In the genomic region with DNA sequence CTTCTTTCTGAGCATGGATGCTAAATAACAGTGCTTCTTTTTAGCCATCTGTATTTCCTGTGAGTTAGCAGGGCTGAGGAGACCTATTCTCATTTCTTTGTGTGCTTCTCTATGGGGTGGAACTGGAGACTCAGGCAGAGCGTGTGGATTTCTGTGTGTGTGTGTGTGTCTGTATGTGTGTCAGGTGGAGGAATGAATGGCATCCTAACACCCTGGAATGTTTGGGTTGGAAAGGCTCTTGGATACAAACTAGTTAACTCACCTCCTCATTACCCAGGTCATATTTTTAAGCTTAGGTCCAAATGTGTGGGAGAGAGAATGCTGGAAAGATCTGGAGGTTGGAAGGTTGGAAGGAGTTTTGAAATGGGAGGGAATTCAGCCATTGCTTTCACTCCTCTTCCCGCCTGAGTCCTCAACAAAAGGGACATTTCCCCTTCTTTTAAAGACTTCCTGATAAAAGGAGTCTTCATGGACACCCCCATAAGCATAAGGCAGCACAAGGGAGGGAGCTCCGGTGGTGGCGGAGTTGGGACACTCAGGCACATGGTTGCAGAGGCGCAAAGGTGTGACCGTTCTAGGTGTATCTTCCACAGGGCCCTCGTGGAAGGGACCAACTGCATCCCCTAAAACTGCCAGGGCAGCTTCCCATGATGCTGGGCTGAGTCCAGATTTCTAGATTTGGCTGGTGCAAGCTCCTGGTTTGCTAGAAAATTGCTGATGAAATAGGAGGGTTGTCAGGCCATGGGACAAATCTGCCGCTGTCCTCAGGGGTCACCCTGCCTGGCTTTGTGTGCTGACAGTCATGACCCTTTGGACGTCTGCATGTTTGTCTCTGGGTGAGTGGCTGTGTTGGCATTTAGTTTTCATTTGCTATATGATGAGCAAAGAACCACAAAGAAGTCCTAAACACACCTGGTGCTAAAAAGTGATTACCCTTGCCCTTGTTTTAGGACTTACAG, we compare ENCODE assay signal across 2 cellular contexts.
TF ChIP-seq lines count a peak whose summit lies in the region.

No MANE protein-coding gene starts in this region.

TF ChIP-seq in SK-N-SH treated with all-trans-retinoic acid at 6 μM for 48 hours, 23 proteins besides CTCF, POLR2A, EP300 and RAD21:
- TF ChIP-seq PPARA (CRISPR knock-in tag; IDR thresholded peaks at IDR 0.05; ENCODE audit: borderline replicate concordance) (no peak), OSR1 (CRISPR knock-in tag; IDR thresholded peaks at IDR 0.05) (no peak), ARNTL (CRISPR knock-in tag; IDR thresholded peaks at IDR 0.05; ENCODE audit: borderline replicate concordance, low read depth) (no peak), TOX (CRISPR knock-in tag; IDR thresholded peaks at IDR 0.05; ENCODE audit: borderline replicate concordance) (no peak), ZNF565 (CRISPR knock-in tag; conservative IDR thresholded peaks at IDR 0.05; ENCODE audit: low read depth) (no peak), TCF4 (CRISPR knock-in tag; IDR thresholded peaks at IDR 0.05; ENCODE audit: borderline replicate concordance) (no peak), ZC3H10 (CRISPR knock-in tag; IDR thresholded peaks at IDR 0.05) (no peak), BACH2 (CRISPR knock-in tag; IDR thresholded peaks at IDR 0.05; ENCODE audit: borderline replicate concordance) (no peak), ESRRG (CRISPR knock-in tag; IDR thresholded peaks at IDR 0.05) (no peak), ZNF70 (CRISPR knock-in tag; IDR thresholded peaks at IDR 0.05) (no peak)
- TF ChIP-seq, protein P1, sequence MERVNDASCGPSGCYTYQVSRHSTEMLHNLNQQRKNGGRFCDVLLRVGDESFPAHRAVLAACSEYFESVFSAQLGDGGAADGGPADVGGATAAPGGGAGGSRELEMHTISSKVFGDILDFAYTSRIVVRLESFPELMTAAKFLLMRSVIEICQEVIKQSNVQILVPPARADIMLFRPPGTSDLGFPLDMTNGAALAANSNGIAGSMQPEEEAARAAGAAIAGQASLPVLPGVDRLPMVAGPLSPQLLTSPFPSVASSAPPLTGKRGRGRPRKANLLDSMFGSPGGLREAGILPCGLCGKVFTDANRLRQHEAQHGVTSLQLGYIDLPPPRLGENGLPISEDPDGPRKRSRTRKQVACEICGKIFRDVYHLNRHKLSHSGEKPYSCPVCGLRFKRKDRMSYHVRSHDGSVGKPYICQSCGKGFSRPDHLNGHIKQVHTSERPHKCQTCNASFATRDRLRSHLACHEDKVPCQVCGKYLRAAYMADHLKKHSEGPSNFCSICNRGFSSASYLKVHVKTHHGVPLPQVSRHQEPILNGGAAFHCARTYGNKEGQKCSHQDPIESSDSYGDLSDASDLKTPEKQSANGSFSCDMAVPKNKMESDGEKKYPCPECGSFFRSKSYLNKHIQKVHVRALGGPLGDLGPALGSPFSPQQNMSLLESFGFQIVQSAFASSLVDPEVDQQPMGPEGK (CRISPR knock-in tag; IDR thresholded peaks at IDR 0.05; ENCODE audit: borderline replicate concordance): no peak
- TF ChIP-seq, protein P2, sequence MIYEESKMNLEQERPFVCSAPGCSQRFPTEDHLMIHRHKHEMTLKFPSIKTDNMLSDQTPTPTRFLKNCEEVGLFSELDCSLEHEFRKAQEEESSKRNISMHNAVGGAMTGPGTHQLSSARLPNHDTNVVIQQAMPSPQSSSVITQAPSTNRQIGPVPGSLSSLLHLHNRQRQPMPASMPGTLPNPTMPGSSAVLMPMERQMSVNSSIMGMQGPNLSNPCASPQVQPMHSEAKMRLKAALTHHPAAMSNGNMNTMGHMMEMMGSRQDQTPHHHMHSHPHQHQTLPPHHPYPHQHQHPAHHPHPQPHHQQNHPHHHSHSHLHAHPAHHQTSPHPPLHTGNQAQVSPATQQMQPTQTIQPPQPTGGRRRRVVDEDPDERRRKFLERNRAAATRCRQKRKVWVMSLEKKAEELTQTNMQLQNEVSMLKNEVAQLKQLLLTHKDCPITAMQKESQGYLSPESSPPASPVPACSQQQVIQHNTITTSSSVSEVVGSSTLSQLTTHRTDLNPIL (CRISPR knock-in tag; IDR thresholded peaks at IDR 0.05; ENCODE audit: low read depth): no peak

TF ChIP-seq in SK-N-SH, 30 proteins besides CTCF, POLR2A, EP300 and RAD21:
- TF ChIP-seq, protein P3, sequence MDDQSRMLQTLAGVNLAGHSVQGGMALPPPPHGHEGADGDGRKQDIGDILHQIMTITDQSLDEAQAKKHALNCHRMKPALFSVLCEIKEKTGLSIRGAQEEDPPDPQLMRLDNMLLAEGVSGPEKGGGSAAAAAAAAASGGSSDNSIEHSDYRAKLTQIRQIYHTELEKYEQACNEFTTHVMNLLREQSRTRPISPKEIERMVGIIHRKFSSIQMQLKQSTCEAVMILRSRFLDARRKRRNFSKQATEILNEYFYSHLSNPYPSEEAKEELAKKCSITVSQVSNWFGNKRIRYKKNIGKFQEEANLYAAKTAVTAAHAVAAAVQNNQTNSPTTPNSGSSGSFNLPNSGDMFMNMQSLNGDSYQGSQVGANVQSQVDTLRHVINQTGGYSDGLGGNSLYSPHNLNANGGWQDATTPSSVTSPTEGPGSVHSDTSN (IDR thresholded peaks at IDR 0.05): no peak
- TF ChIP-seq RFX5 (IDR thresholded peaks at IDR 0.05; ENCODE audit: low read length) (no peak), NFIC (IDR thresholded peaks at IDR 0.05; ENCODE audit: borderline replicate concordance) (no peak), MXI1 (IDR thresholded peaks at IDR 0.05; ENCODE audit: low read depth, low read length) (no peak), TEAD4 (IDR thresholded peaks at IDR 0.05; ENCODE audit: borderline replicate concordance, insufficient read depth) (no peak), FOXJ3 (CRISPR knock-in tag; IDR thresholded peaks at IDR 0.05) (no peak), SIN3A (IDR thresholded peaks at IDR 0.05; ENCODE audit: borderline replicate concordance, low read depth, low read length) (no peak), GATA2 (CRISPR knock-in tag; IDR thresholded peaks at IDR 0.05) (no peak), MEF2A (IDR thresholded peaks at IDR 0.05; ENCODE audit: borderline replicate concordance, low read depth) (no peak), TCF12 (IDR thresholded peaks at IDR 0.05) (no peak), FOSL2 (IDR thresholded peaks at IDR 0.05; ENCODE audit: borderline replicate concordance, low read depth) (no peak), FOXM1 (IDR thresholded peaks at IDR 0.05; ENCODE audit: low read depth) (no peak), NRF1 (IDR thresholded peaks at IDR 0.05; ENCODE audit: low read depth, low read length) (no peak)
- TF ChIP-seq, protein P4, sequence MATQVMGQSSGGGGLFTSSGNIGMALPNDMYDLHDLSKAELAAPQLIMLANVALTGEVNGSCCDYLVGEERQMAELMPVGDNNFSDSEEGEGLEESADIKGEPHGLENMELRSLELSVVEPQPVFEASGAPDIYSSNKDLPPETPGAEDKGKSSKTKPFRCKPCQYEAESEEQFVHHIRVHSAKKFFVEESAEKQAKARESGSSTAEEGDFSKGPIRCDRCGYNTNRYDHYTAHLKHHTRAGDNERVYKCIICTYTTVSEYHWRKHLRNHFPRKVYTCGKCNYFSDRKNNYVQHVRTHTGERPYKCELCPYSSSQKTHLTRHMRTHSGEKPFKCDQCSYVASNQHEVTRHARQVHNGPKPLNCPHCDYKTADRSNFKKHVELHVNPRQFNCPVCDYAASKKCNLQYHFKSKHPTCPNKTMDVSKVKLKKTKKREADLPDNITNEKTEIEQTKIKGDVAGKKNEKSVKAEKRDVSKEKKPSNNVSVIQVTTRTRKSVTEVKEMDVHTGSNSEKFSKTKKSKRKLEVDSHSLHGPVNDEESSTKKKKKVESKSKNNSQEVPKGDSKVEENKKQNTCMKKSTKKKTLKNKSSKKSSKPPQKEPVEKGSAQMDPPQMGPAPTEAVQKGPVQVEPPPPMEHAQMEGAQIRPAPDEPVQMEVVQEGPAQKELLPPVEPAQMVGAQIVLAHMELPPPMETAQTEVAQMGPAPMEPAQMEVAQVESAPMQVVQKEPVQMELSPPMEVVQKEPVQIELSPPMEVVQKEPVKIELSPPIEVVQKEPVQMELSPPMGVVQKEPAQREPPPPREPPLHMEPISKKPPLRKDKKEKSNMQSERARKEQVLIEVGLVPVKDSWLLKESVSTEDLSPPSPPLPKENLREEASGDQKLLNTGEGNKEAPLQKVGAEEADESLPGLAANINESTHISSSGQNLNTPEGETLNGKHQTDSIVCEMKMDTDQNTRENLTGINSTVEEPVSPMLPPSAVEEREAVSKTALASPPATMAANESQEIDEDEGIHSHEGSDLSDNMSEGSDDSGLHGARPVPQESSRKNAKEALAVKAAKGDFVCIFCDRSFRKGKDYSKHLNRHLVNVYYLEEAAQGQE (IDR thresholded peaks at IDR 0.05; ENCODE audit: low read depth, low read length): no peak
- TF ChIP-seq, protein P5, sequence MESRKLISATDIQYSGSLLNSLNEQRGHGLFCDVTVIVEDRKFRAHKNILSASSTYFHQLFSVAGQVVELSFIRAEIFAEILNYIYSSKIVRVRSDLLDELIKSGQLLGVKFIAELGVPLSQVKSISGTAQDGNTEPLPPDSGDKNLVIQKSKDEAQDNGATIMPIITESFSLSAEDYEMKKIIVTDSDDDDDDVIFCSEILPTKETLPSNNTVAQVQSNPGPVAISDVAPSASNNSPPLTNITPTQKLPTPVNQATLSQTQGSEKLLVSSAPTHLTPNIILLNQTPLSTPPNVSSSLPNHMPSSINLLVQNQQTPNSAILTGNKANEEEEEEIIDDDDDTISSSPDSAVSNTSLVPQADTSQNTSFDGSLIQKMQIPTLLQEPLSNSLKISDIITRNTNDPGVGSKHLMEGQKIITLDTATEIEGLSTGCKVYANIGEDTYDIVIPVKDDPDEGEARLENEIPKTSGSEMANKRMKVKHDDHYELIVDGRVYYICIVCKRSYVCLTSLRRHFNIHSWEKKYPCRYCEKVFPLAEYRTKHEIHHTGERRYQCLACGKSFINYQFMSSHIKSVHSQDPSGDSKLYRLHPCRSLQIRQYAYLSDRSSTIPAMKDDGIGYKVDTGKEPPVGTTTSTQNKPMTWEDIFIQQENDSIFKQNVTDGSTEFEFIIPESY (IDR thresholded peaks at IDR 0.05; ENCODE audit: borderline replicate concordance, low read depth): no peak
- TF ChIP-seq, protein P6, sequence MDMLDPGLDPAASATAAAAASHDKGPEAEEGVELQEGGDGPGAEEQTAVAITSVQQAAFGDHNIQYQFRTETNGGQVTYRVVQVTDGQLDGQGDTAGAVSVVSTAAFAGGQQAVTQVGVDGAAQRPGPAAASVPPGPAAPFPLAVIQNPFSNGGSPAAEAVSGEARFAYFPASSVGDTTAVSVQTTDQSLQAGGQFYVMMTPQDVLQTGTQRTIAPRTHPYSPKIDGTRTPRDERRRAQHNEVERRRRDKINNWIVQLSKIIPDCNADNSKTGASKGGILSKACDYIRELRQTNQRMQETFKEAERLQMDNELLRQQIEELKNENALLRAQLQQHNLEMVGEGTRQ (IDR thresholded peaks at IDR 0.05; ENCODE audit: borderline replicate concordance, low read depth, low read length): no peak
